ENCODE assay signal across 8 cellular contexts in the genomic region with DNA sequence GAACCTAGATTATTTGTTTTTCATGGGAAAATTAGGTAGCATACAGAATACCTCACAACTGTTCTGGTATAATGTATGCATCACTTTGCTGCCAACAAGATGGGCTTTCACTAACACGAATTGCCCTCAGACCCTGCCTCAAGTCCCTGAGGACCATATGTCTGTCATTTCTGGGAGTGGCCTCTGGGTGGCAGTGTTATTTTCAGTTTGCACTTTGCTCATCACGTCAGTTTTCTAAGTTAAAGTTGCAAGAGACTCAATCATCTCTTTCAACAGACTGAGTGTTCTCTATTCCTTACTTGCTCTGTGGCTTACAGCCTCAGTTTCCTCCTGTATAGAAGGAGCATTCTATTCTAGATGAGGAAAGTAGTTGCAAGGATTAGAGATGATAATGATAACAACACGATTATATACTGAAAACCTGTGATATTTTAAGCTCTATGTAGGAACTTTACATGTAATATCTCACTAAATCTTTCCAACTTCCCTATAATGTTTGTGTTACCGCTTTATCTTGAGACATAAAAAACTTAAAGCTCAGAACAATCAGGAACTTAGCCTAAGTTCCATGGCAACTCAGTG. TPM values are rescaled to one million over a fixed set of nuclear protein-coding genes. Genes with fewer than 3 reads are reported as not detected.
DNase-seq lines count a peak whose midpoint lies in the region; ATAC-seq, FAIRE-seq and TF ChIP-seq lines count a peak whose summit lies in the region.

No MANE protein-coding gene starts in this region.

- H3K27ac Mint-ChIP-seq in CD8-positive, alpha-beta T cell: no peak overlapping the region

- POLR2A ChIA-PET in CD8-positive, alpha-beta T cell (lab: Charles Lee): no interaction called here

- H3K4me1 Mint-ChIP-seq in CD8-positive, alpha-beta T cell (ENCODE audit: low read depth): peaks cover 46% of the 10 kb centered on the region

- no peaks in the 10 kb centered on the region for H3K27me3 ChIP-seq in CD8-positive, alpha-beta T cell (ENCODE audit: insufficient read depth, low read length)
- no peaks in the 10 kb centered on the region for H3K27me3 ChIP-seq in HL-60 (ENCODE audit: insufficient read depth, poor library complexity, severe bottlenecking)
- H3K27me3 ChIP-seq in ovary: no peaks in the 10 kb centered on the region

- peaks cover 29% of the 10 kb centered on the region for H3K4me1 ChIP-seq in CD8-positive, alpha-beta T cell (ENCODE audit: insufficient read depth, low read length)
- H3K4me1 ChIP-seq in ovary (ENCODE audit: insufficient read depth): no peaks in the 10 kb centered on the region

- WGBS in ovary, 3 donors: 15 to 20% (median 16%) methylated on average over 4 of the region's 4 CpGs

- no peaks in the 10 kb centered on the region for H3K9me3 Mint-ChIP-seq in CD8-positive, alpha-beta T cell

- intact Hi-C loops in CD8-positive, alpha-beta T cell (cut with DNase I, micrococcal nuclease): loop anchor here (1.0 to 5.0 kb wide), 3 partner anchors 133 to 227 kb away; a partner anchor contains a TSS
- intact Hi-C loops in ovary (cut with DNase I): no loop called here

- no peak for TF ChIP-seq POLR2A in ovary (IDR thresholded peaks at IDR 0.05)

- H3K4me3 Mint-ChIP-seq in CD8-positive, alpha-beta T cell: peak overlapping the region; percentile 27

- FAIRE-seq in urothelium cell line (lab: Jason Lieb, UNC): no peak

- H3K27ac ChIP-seq in CD8-positive, alpha-beta T cell (ENCODE audit: low read depth, low read length): no peak overlapping the region
- H3K27ac ChIP-seq in HL-60 (replicated peaks) (no peak overlapping the region), ovary (no peak overlapping the region)

- peak; percentile 64 for ATAC-seq in CD8-positive, alpha-beta T cell
- peak; percentile 70 for ATAC-seq in GM19397 (IDR thresholded peaks at IDR 0.05; ENCODE audit: unreplicated experiment)

- CTCF ChIA-PET in CD8-positive, alpha-beta T cell (lab: Charles Lee): interaction anchor here (0.5 to 2.7 kb wide), 12 partner anchors 10 to 399 kb away, joined by 3 to 19 read pairs (median 3); a partner anchor contains a TSS

- H3K27me3 Mint-ChIP-seq in CD8-positive, alpha-beta T cell (ENCODE audit: low read depth): peaks cover 16% of the 10 kb centered on the region

- peak; percentile 7 to 63 (median 46) for DNase-seq in CD8-positive, alpha-beta T cell
- DNase-seq in HL-60 (ENCODE audit: low read depth in 1 of 2, low spot score in 1 of 2) (peak; percentile 8 to 28), RKO (ENCODE audit: low spot score) (peak; percentile 62), fibroblast of villous mesenchyme (ENCODE audit: low read depth) (peak; percentile 70), ovary (peak; percentile 20 to 45 (median 35)), urothelium cell line (ENCODE audit: low spot score) (peak; percentile 58)
- DNase-seq in activated T-helper 1 cell treated with anti-CD3 and anti-CD28 coated beads, Interleukin-2, amount 50 U/mL, for 16 hours (ENCODE audit: low read depth in 1 of 2, low spot score in 1 of 2): peak; percentile 9 to 27

- no peaks in the 10 kb centered on the region for H3K36me3 ChIP-seq in CD8-positive, alpha-beta T cell (ENCODE audit: insufficient read depth, low read length)
- no peaks in the 10 kb centered on the region for H3K36me3 ChIP-seq in ovary

- H3K4me3 ChIP-seq in CD8-positive, alpha-beta T cell (ENCODE audit: low read depth, low read length): no peak overlapping the region
- H3K4me3 ChIP-seq in HL-60 (replicated peaks; ENCODE audit: insufficient read depth, low read length): no peak overlapping the region
- H3K4me3 ChIP-seq in fibroblast of villous mesenchyme (ENCODE audit: low read depth, low read length): no peak overlapping the region
- no peak overlapping the region for H3K4me3 ChIP-seq in ovary

- TF ChIP-seq EP300 in ovary (IDR thresholded peaks at IDR 0.05): no peak

- H3K9me3 ChIP-seq in CD8-positive, alpha-beta T cell (ENCODE audit: low read length): no peaks in the 10 kb centered on the region
- H3K9me3 ChIP-seq in ovary: no peaks in the 10 kb centered on the region

- peak; percentile 76 for TF ChIP-seq CTCF in CD8-positive, alpha-beta T cell (IDR thresholded peaks at IDR 0.05)
- TF ChIP-seq CTCF in HL-60 (IDR thresholded peaks at IDR 0.05; ENCODE audit: insufficient read depth, low read length) (no peak), fibroblast of villous mesenchyme (IDR thresholded peaks at IDR 0.05; ENCODE audit: insufficient read depth, low read depth, low read length) (peak; percentile 78), ovary (IDR thresholded peaks at IDR 0.05) (peak in 2 of 3 donors; percentile 31 to 39)

- no peaks in the 10 kb centered on the region for H3K36me3 Mint-ChIP-seq in CD8-positive, alpha-beta T cell

RNA-seq across cellular contexts. Expression of a gene that starts 55.7 kb away (rescaled TPM):
- not detected for total RNA-seq in CD8-positive, alpha-beta T cell
- total RNA-seq in fibroblast of villous mesenchyme: 0.43 and 0.64 TPM in 2 replicates
- under 1 TPM in 2 of 7 donors, not detected in 5; 0.08 to 0.15 TPM for total RNA-seq in ovary
- not detected for polyA plus RNA-seq in ovary

Comparison
In these comparisons a context has a peak if more than half of its experiments do, and no peak if none do; other contexts are left out.
1. DNase-seq: peak in every context shown above with its lines; median percentile 70 in fibroblast of villous mesenchyme; 62 in RKO; 58 in urothelium cell line; 46 in CD8-positive, alpha-beta T cell; 35 in ovary; 18 in HL-60; 18 in activated T-helper 1 cell treated with anti-CD3 and anti-CD28 coated beads, Interleukin-2, amount 50 U/mL, for 16 hours.
2. intact Hi-C loops: an anchor here in CD8-positive, alpha-beta T cell (1.0 to 5.0 kb wide); none called in ovary.